15 cellular contexts compared by ENCODE assay signal in genomic region chr22:27642104-27642800, GRCh38.
DNase-seq lines count a peak whose midpoint lies in the region; ATAC-seq and TF ChIP-seq lines count a peak whose summit lies in the region.
"Had no signal": no experiment of that assay in that cellular context is flagged by ENCODE, and none has a peak within 500 bp of the region (broad histone marks: within the 10 kb centered on the region; RNA-seq: fewer than 3 reads in every experiment).

No MANE protein-coding gene starts in this region.

- no peaks in the 10 kb centered on the region for H4K20me1 ChIP-seq in GM23338 (replicated peaks; ENCODE audit: insufficient read depth)

- H3K4me3 ChIP-seq in GM23338, result no peak overlapping the region

- no peaks in the 10 kb centered on the region for H3K79me2 ChIP-seq in GM23338 (replicated peaks; ENCODE audit: insufficient read depth)

- H3K27me3 Mint-ChIP-seq in GM23338 (ENCODE audit: insufficient read depth, low read depth, poor library complexity) (peaks cover 4% of the 10 kb centered on the region), mesothelial cell of epicardium (ENCODE audit: low read depth) (no peaks in the 10 kb centered on the region)

- H3K36me3 ChIP-seq in GM23338 (ENCODE audit: insufficient read depth), result no peaks in the 10 kb centered on the region
- H3K36me3 ChIP-seq: neutrophil had no signal

- H3K9me3 Mint-ChIP-seq in GM23338 (no peaks in the 10 kb centered on the region; the same call in 2 of the 3 replicates), mesothelial cell of epicardium (no peaks in the 10 kb centered on the region)

- H3K27me3 ChIP-seq in GM23338 (ENCODE audit: insufficient read depth) (no peaks in the 10 kb centered on the region), layer of hippocampus (ENCODE audit: control insufficient read depth, insufficient read depth, low read length) (no peaks in the 10 kb centered on the region)
- H3K27me3 ChIP-seq: neutrophil had no signal

- H3K36me3 Mint-ChIP-seq in GM23338 (ENCODE audit: low read depth) (no peaks in the 10 kb centered on the region), mesothelial cell of epicardium (no peaks in the 10 kb centered on the region)

- in situ Hi-C loops in ACHN (cut with HindIII; ENCODE audit: low pct_ligation_motif_present, low pct_unique_long_range_greater_than_20kb, low sequenced_read_pairs), result no loop called here

- H3K4me2 ChIP-seq in GM23338, result peak overlapping the region; percentile 43
- H3K4me2 ChIP-seq: KMS-11 had no signal

- H3K27ac Mint-ChIP-seq in GM23338 (no peak overlapping the region), mesothelial cell of epicardium (no peak overlapping the region)

- H3K27ac ChIP-seq in GM23338 (ENCODE audit: low read depth) (no peak overlapping the region), layer of hippocampus (ENCODE audit: low read depth, low read length) (peak overlapping the region; percentile 94)
- H3K27ac ChIP-seq: KMS-11, neutrophil had no signal

- H3K4me1 Mint-ChIP-seq in GM23338 (peaks cover 30% of the 10 kb centered on the region), mesothelial cell of epicardium (peaks cover 9% of the 10 kb centered on the region)

- TF ChIP-seq CTCF in GM23338 (conservative IDR thresholded peaks at IDR 0.05; ENCODE audit: low read depth in 2 of 2) (no peak), mesothelial cell of epicardium (IDR thresholded peaks at IDR 0.05; ENCODE audit: unreplicated experiment) (no peak)

- no peak for DNase-seq in GM23338 (ENCODE audit: low spot score)
- DNase-seq in anterior cingulate cortex (lab: John Stamatoyannopoulos, UW), result peak in 55 of 58 donors; percentile 22 to 98 (median 83)
- DNase-seq in putamen (ENCODE audit: low spot score), result peak; percentile 94
- no peak for DNase-seq in cerebellar cortex (ENCODE audit: low spot score)
- DNase-seq in mesothelial cell of epicardium (ENCODE audit: low spot score in 2 of 2, unreplicated experiment in 2 of 2), result no peak
- no peak for DNase-seq in ACHN
- DNase-seq: Caco-2; NCI-H1105 treated with DMSO at 0.1 percent for 48 hours; NCI-H446; stimulated activated naive CD4-positive, alpha-beta T cell treated with Interleukin-2 at 50 U/mL for 16 hours; T-helper 9 cell had no signal

- H3K4me3 Mint-ChIP-seq in GM23338, result no peak overlapping the region
- H3K4me3 Mint-ChIP-seq in mesothelial cell of epicardium, result no peak overlapping the region

- H3K9me2 ChIP-seq in GM23338 (ENCODE audit: insufficient read depth), result peaks cover 5% of the 10 kb centered on the region; the same call in 1 of the 2 replicates

- H3K4me1 ChIP-seq in GM23338 (ENCODE audit: insufficient read depth), result peaks cover 37% of the 10 kb centered on the region

- 0 out of 2 replicates have a peak, but pooled peaks cover 3% of the 10 kb centered on the region for H3F3A ChIP-seq in GM23338 (replicated peaks; ENCODE audit: low read depth)

- peak; percentile 30 for ATAC-seq in GM23338
- no peak for ATAC-seq in HG03095 (IDR thresholded peaks at IDR 0.05; ENCODE audit: unreplicated experiment)

- H2AFZ ChIP-seq in GM23338, result no peak overlapping the region

TF ChIP-seq in GM23338, 12 proteins besides CTCF, POLR2A, EP300 and RAD21 (continues in another document):
- no peak for TF ChIP-seq ETS1 (IDR thresholded peaks at IDR 0.05)
- no peak for TF ChIP-seq POLR2AphosphoS5 (IDR thresholded peaks at IDR 0.05; ENCODE audit: low read depth)
- no peak for TF ChIP-seq NANOG (IDR thresholded peaks at IDR 0.05; ENCODE audit: borderline replicate concordance)
- TF ChIP-seq REST (IDR thresholded peaks at IDR 0.05; ENCODE audit: unreplicated experiment), result no peak
- no peak for TF ChIP-seq CREB1 (CRISPR knock-in tag; IDR thresholded peaks at IDR 0.05; ENCODE audit: low read depth)
- no peak for TF ChIP-seq EZH2phosphoT487 (IDR thresholded peaks at IDR 0.05; ENCODE audit: unreplicated experiment)

Comparison
In these comparisons a context has a peak if more than half of its experiments do, and no peak if none do; other contexts are left out.
1. DNase-seq: peak in anterior cingulate cortex (55 of 58) and putamen (single experiment); none in GM23338 (single experiment), cerebellar cortex (single experiment), mesothelial cell of epicardium (0 of 2) and ACHN (single experiment).